Comparison of ENCODE assay signal across 1 cellular context in the genomic region with DNA sequence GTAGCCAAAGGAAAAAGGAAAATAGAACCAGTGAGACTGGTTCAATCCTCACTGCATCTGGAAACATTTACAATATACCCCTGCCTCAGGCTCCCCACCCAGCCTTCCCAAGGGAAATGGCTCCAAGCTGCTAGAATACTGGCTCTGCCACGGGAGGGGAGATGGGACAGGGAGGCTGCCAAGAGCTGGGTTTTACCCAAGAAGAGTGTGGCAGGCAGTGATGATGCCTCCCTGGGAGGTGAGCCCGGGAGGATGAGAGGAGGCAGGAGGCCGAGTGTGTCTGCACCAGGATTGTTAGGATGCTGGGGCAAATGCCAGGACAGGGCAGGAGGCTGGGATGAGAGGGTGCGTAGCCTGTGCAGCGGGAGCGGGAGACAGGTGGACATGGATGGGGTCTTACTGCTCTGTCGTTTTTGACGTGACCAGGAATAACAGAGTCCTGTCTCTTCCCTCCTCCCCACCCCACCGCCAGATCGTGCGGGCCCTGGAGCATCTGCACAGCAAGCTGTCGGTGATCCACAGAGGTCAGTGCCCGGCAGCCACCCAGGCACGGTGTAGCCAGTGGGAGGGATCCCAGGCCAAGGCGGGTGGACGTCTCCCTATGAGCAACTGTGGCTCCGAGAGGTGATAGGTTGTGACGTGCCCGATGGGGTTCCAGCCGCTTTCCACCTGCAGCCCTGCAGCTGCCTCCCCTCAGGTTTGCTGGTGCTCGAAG.
TF ChIP-seq lines count a peak whose summit lies in the region.

No MANE protein-coding gene starts in this region.

TF ChIP-seq in HepG2, 621 proteins besides CTCF, POLR2A, EP300 and RAD21:
- TF ChIP-seq KMT2B (CRISPR knock-in tag; IDR thresholded peaks at IDR 0.05) (no peak), GTF3A (CRISPR knock-in tag; conservative IDR thresholded peaks at IDR 0.05) (no peak), ZFP37 (CRISPR knock-in tag; IDR thresholded peaks at IDR 0.05; ENCODE audit: borderline replicate concordance) (no peak), GABPA (IDR thresholded peaks at IDR 0.05; ENCODE audit: low read depth, low read length) (no peak), GABPA (CRISPR knock-in tag; IDR thresholded peaks at IDR 0.05; ENCODE audit: low read depth) (no peak), ZNF572 (CRISPR knock-in tag; IDR thresholded peaks at IDR 0.05) (no peak), RBM22 (optimal IDR thresholded peaks at IDR 0.05; ENCODE audit: low read length) (peak; percentile 30), AGO2 (optimal IDR thresholded peaks at IDR 0.05; ENCODE audit: low read depth, low read length) (peak; percentile 39)
- TF ChIP-seq, protein P1, sequence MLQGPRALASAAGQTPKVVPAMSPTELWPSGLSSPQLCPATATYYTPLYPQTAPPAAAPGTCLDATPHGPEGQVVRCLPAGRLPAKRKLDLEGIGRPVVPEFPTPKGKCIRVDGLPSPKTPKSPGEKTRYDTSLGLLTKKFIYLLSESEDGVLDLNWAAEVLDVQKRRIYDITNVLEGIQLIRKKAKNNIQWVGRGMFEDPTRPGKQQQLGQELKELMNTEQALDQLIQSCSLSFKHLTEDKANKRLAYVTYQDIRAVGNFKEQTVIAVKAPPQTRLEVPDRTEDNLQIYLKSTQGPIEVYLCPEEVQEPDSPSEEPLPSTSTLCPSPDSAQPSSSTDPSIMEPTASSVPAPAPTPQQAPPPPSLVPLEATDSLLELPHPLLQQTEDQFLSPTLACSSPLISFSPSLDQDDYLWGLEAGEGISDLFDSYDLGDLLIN (CRISPR knock-in tag; IDR thresholded peaks at IDR 0.05; ENCODE audit: borderline replicate concordance), result no peak
